In genomic region chr17:22704674-22705073, GRCh38 we compare ENCODE assay signal across 11 cellular contexts.
"Had no signal": no experiment of that assay in that cellular context is flagged by ENCODE, and none has a peak within 500 bp of the region (broad histone marks: within the 10 kb centered on the region; RNA-seq: fewer than 3 reads in every experiment).

No MANE protein-coding gene starts in this region.

- H3K27ac ChIP-seq: esophagus muscularis mucosa, tibial nerve, uterus had no signal

- DNase-seq: activated CD4-positive, alpha-beta T cell treated with anti-CD3 and anti-CD28 coated beads, Interleukin-2, amount 50 U/mL, for 4 hours; activated effector memory CD4-positive, alpha-beta T cell treated with anti-CD3 and anti-CD28 coated beads, Interleukin-2, amount 50 U/mL, for 16 hours; activated T-cell treated with anti-CD3 and anti-CD28 coated beads, Interleukin-2, amount 50 U/mL, for 72 hours; effector CD8-positive, alpha-beta T cell; occipital lobe; retina; stimulated activated CD4-positive, alpha-beta T cell treated with anti-CD3 and anti-CD28 coated beads, Interleukin-2, amount 100 ng/mL, for 24 hours; stimulated activated naive CD8-positive, alpha-beta T cell treated with anti-CD3 and anti-CD28 coated beads, Interleukin-15, Interleukin-2, amounts not matched to agents 100 U/mL and 50 U/mL, for 24 hours; uterus had no signal

- H3K36me3 ChIP-seq: esophagus muscularis mucosa, tibial nerve, uterus had no signal

- H3K9me3 ChIP-seq: uterus had no signal

- H3K27me3 ChIP-seq: tibial nerve, uterus had no signal

- H3K4me3 ChIP-seq: esophagus muscularis mucosa, tibial nerve, uterus had no signal

- H3K4me1 ChIP-seq: esophagus muscularis mucosa, tibial nerve, uterus had no signal
